8 cellular contexts compared by ENCODE assay signal in the genomic region with DNA sequence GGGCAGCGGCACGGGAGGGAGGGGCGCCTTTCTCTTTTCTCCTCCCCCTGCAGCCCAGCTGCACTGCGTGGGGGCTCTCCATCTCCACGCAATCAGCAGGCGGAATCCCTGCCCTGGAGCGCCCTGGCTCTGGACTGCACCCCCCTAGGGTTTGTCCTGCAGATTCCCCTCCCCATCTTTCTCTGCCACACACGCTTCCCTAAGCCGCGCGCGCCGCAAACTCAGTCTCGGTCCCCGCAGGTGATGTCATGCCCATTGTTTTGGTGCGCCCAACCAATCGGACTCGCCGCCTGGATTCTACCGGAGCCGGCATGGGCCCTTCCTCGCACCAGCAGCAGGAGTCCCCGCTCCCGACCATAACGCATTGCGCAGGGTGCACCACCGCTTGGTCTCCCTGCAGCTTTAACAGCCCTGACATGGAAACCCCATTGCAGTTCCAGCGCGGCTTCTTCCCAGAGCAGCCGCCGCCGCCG. TPM values are rescaled to one million over a fixed set of nuclear protein-coding genes. Genes with fewer than 3 reads are reported as not detected.
DNase-seq lines count a peak whose midpoint lies in the region; ATAC-seq and TF ChIP-seq lines count a peak whose summit lies in the region.

A gene (plus strand): TSS at position 347 of the 473 bp plus-strand sequence. CDS start 70 bp downstream, at position 417.

- peak within 1 kb of the TSS; percentile 89 for H3K4ac ChIP-seq in neuronal stem cell (ENCODE audit: low read length)

- no peak within 1 kb of the TSS for H4K91ac ChIP-seq in neuronal stem cell (ENCODE audit: low read depth, low read length, poor library complexity)

- H3K4me3 Mint-ChIP-seq in GM23338, result peak within 1 kb of the TSS; percentile 98
- peak within 1 kb of the TSS; percentile 44 for H3K4me3 Mint-ChIP-seq in activated CD4-positive, alpha-beta memory T cell treated with anti-CD3 and anti-CD28 coated beads for 36 hours

- H3K36me3 Mint-ChIP-seq in GM23338 (ENCODE audit: low read depth), result peaks cover 5% of the 10 kb centered on the region; the same call in 2 of the 3 replicates
- H3K36me3 Mint-ChIP-seq in activated CD4-positive, alpha-beta memory T cell treated with anti-CD3 and anti-CD28 coated beads for 36 hours, result peaks cover 4% of the 10 kb centered on the region

- no CpG with 5 or more reads among the region's 33 CpGs for whole genome bisulfite sequencing in neuronal stem cell (ENCODE audit: extremely low coverage in 2 of 2, insufficient read length in 2 of 2, insufficient replicate concordance in 1 of 2), 2 donors

- no peak for TF ChIP-seq CTCF in GM23338 (conservative IDR thresholded peaks at IDR 0.05; ENCODE audit: low read depth in 2 of 2)

- H3F3A ChIP-seq in GM23338 (replicated peaks; ENCODE audit: low read depth), result no peaks in the 10 kb centered on the region

- H3K4me1 ChIP-seq in GM23338 (ENCODE audit: insufficient read depth) (peaks cover 24% of the 10 kb centered on the region), neuronal stem cell (ENCODE audit: control insufficient read depth in 2 of 2, insufficient read depth in 1 of 2, low read depth in 1 of 2, low read length in 2 of 2) (peaks cover 3% of the 10 kb centered on the region in 2 donors)

- H3K4me3 ChIP-seq in GM23338 (peak within 1 kb of the TSS; percentile 77), neuronal stem cell (ENCODE audit: low read length in 2 of 2) (peak within 1 kb of the TSS; percentile 70 to 96)

- H3K9me3 ChIP-seq in neuronal stem cell (replicated peaks in 1 of 2; ENCODE audit: control insufficient read depth in 2 of 2, insufficient read depth in 1 of 2, low read depth in 1 of 2, low read length in 2 of 2), result no peaks in the 10 kb centered on the region

- H3K79me1 ChIP-seq in neuronal stem cell (ENCODE audit: low read depth, low read length), result peaks cover 3% of the 10 kb centered on the region

- no peaks in the 10 kb centered on the region; the same call in 2 of the 3 replicates for H3K9me3 Mint-ChIP-seq in GM23338
- H3K9me3 Mint-ChIP-seq in activated CD4-positive, alpha-beta memory T cell treated with anti-CD3 and anti-CD28 coated beads for 36 hours, result no peaks in the 10 kb centered on the region

- peak; percentile 61 for ATAC-seq in GM23338

- peaks cover 3% of the 10 kb centered on the region for H4K20me1 ChIP-seq in GM23338 (replicated peaks; ENCODE audit: insufficient read depth)

- H3K27me3 Mint-ChIP-seq in GM23338 (ENCODE audit: insufficient read depth, low read depth, poor library complexity), result peaks cover 13% of the 10 kb centered on the region
- peaks cover 35% of the 10 kb centered on the region for H3K27me3 Mint-ChIP-seq in activated CD4-positive, alpha-beta memory T cell treated with anti-CD3 and anti-CD28 coated beads for 36 hours

- no peaks in the 10 kb centered on the region for H3K9me2 ChIP-seq in GM23338 (ENCODE audit: insufficient read depth)

- H2BK120ac ChIP-seq in neuronal stem cell (ENCODE audit: low read depth, low read length), result peak within 1 kb of the TSS; percentile 61

- peak within 1 kb of the TSS; percentile 71 for H3K14ac ChIP-seq in neuronal stem cell (ENCODE audit: low read length)

- H3K4me2 ChIP-seq in GM23338 (peak within 1 kb of the TSS; percentile 92), neuronal stem cell (ENCODE audit: insufficient read depth, low read length, poor library complexity, severe bottlenecking) (peak within 1 kb of the TSS; percentile 98)

- H3K27ac ChIP-seq in GM23338 (ENCODE audit: low read depth), result peak within 1 kb of the TSS; percentile 96
- peak within 1 kb of the TSS; percentile 79 for H3K27ac ChIP-seq in neuronal stem cell (replicated peaks; ENCODE audit: low read length)

- H3K27me3 ChIP-seq in GM23338 (ENCODE audit: insufficient read depth) (peaks cover 14% of the 10 kb centered on the region), neuronal stem cell (ENCODE audit: control insufficient read depth in 3 of 3, insufficient read depth in 3 of 3, low read depth in 1 of 3, low read length in 3 of 3) (peaks cover 0 to 69% (median 12%) of the 10 kb centered on the region in 3 experiments)

- POLR2A ChIA-PET in activated CD4-positive, alpha-beta memory T cell treated with anti-CD3 and anti-CD28 coated beads for 36 hours (lab: Charles Lee), result no interaction called here

- H3K9ac ChIP-seq in neuronal stem cell (ENCODE audit: low read depth, low read length, poor library complexity), result peak within 1 kb of the TSS; percentile 97

- H2BK5ac ChIP-seq in neuronal stem cell (ENCODE audit: low read length), result peak within 1 kb of the TSS; percentile 53

- H2AK5ac ChIP-seq in neuronal stem cell (ENCODE audit: low read depth, low read length), result no peak within 1 kb of the TSS

- CTCF ChIA-PET in activated CD4-positive, alpha-beta memory T cell treated with anti-CD3 and anti-CD28 coated beads for 36 hours (lab: Charles Lee), result no interaction called here

- intact Hi-C loops in activated CD4-positive, alpha-beta memory T cell treated with anti-CD3 and anti-CD28 coated beads for 36 hours (cut with micrococcal nuclease), result no loop called here

- H3K27ac Mint-ChIP-seq in GM23338, result peak within 1 kb of the TSS; percentile 98
- peak within 1 kb of the TSS; percentile 18 for H3K27ac Mint-ChIP-seq in activated CD4-positive, alpha-beta memory T cell treated with anti-CD3 and anti-CD28 coated beads for 36 hours

- H3K36me3 ChIP-seq in GM23338 (ENCODE audit: insufficient read depth), result no peaks in the 10 kb centered on the region
- no peaks in the 10 kb centered on the region for H3K36me3 ChIP-seq in neuronal stem cell (replicated peaks in 1 of 2; ENCODE audit: control insufficient read depth in 2 of 2, insufficient read depth in 2 of 2, low read length in 2 of 2)

- H3K18ac ChIP-seq in neuronal stem cell (ENCODE audit: low read length), result peak within 1 kb of the TSS; percentile 96

- H3K23ac ChIP-seq in neuronal stem cell (ENCODE audit: low read depth, low read length, poor library complexity), result peak within 1 kb of the TSS; percentile 93

- peaks cover 39% of the 10 kb centered on the region for H3K79me2 ChIP-seq in GM23338 (replicated peaks; ENCODE audit: insufficient read depth)

- H2AFZ ChIP-seq in GM23338 (peak within 1 kb of the TSS; percentile 70), neuronal stem cell (ENCODE audit: low read length) (peak within 1 kb of the TSS; percentile 99)

- no peak within 1 kb of the TSS for H4K8ac ChIP-seq in neuronal stem cell (ENCODE audit: low read depth, low read length)

- H3K4me1 Mint-ChIP-seq in GM23338, result peaks cover 24% of the 10 kb centered on the region
- H3K4me1 Mint-ChIP-seq in activated CD4-positive, alpha-beta memory T cell treated with anti-CD3 and anti-CD28 coated beads for 36 hours (ENCODE audit: low read depth), result peaks cover 4% of the 10 kb centered on the region

- H2BK15ac ChIP-seq in neuronal stem cell (ENCODE audit: low read length), result peak within 1 kb of the TSS; percentile 81

- peak within 1 kb of the TSS; percentile 84 for H2BK12ac ChIP-seq in neuronal stem cell (ENCODE audit: low read length)

- DNase-seq in GM03348 (ENCODE audit: low spot score) (peak; percentile 4), GM23338 (ENCODE audit: low spot score) (peak; percentile 95), NCI-H1417 (lab: John Stamatoyannopoulos, UW) (peak; percentile 85 to 92 (median 85)), globus pallidus (ENCODE audit: low spot score) (peak; percentile 83), neuronal stem cell (ENCODE audit: low spot score) (peak; percentile 89), UCSD-AML1 (lab: John Stamatoyannopoulos, UW; ENCODE audit: unreplicated experiment) (no peak)
- peak; percentile 15 for DNase-seq in activated CD4-positive, alpha-beta memory T cell treated with anti-CD3 and anti-CD28 coated beads for 36 hours
- no peak for DNase-seq in stimulated activated naive CD4-positive, alpha-beta T cell (lab: John Stamatoyannopoulos, UW)

TF ChIP-seq in GM23338, 12 proteins besides CTCF, POLR2A, EP300 and RAD21:
- peak; percentile 65; the same call in 1 of the 2 replicates for TF ChIP-seq POLR2AphosphoS5 (IDR thresholded peaks at IDR 0.05; ENCODE audit: low read depth)
- peak; percentile 87 for TF ChIP-seq CREB1 (CRISPR knock-in tag; IDR thresholded peaks at IDR 0.05; ENCODE audit: low read depth)
- no peak for TF ChIP-seq EZH2phosphoT487 (IDR thresholded peaks at IDR 0.05; ENCODE audit: unreplicated experiment)

RNA-seq across cellular contexts. Expression of the gene that starts here (rescaled TPM):
- total RNA-seq in GM23338 (2014; rRNA removed; shearing (Covaris generic)), result 14.7 and 24.7 TPM in 2 replicates
- 12.9 and 15.9 TPM in 2 replicates for polyA plus RNA-seq in GM23338 (2016; fragmentation: Nextera tagmentation; extraction: Ambion mirVana)
- total RNA-seq in activated CD4-positive, alpha-beta memory T cell treated with anti-CD3 and anti-CD28 coated beads for 36 hours, result not detected
- polyA plus RNA-seq in neuronal stem cell (2013, experiment 1 of 2), result 2.1 TPM
- polyA plus RNA-seq in neuronal stem cell (2013, experiment 2 of 2), result 2.2 TPM

Comparison
In these comparisons a context has a peak if more than half of its experiments do, and no peak if none do; other contexts are left out.
1. RNA of the gene that starts here (total RNA-seq): 14.7 to 24.7 TPM in GM23338; not detected in activated CD4-positive, alpha-beta memory T cell treated with anti-CD3 and anti-CD28 coated beads for 36 hours; every median in the first group is over 10 times any median in the second.
2. Peak in DNase-seq in activated CD4-positive, alpha-beta memory T cell treated with anti-CD3 and anti-CD28 coated beads for 36 hours; RNA of the gene not detected or under 1 TPM.
3. DNase-seq: peak in GM03348 (single experiment), GM23338 (single experiment), NCI-H1417 (3 of 3), globus pallidus (single experiment) and neuronal stem cell (single experiment); none in UCSD-AML1 (single experiment) and stimulated activated naive CD4-positive, alpha-beta T cell (0 of 6).